18 cellular contexts compared by ENCODE assay signal in genomic region chr18:50944245-50944917, GRCh38. TPM values are rescaled to one million over a fixed set of nuclear protein-coding genes. Genes with fewer than 3 reads are reported as not detected.
DNase-seq lines count a peak whose midpoint lies in the region; ATAC-seq and TF ChIP-seq lines count a peak whose summit lies in the region.
"Had no signal": no experiment of that assay in that cellular context is flagged by ENCODE, and none has a peak within 500 bp of the region (broad histone marks: within the 10 kb centered on the region; RNA-seq: fewer than 3 reads in every experiment).

No MANE protein-coding gene starts in this region.

- no peaks in the 10 kb centered on the region for H3K9me2 ChIP-seq in MM.1S (replicated peaks; ENCODE audit: insufficient read depth, low read length)

- H2BK15ac ChIP-seq in mesenchymal stem cell (ENCODE audit: low read depth, poor library complexity, severe bottlenecking), result no peak overlapping the region

- H3K23ac ChIP-seq in mesenchymal stem cell (ENCODE audit: low read length in 2 of 2), result no peak overlapping the region

- H3K27me3 ChIP-seq in mesenchymal stem cell (ENCODE audit: control insufficient read depth in 1 of 2, insufficient read depth in 1 of 2, low read length in 2 of 2) (no peaks in the 10 kb centered on the region), MM.1S (replicated peaks; ENCODE audit: insufficient read depth, low read length) (no peaks in the 10 kb centered on the region)
- H3K27me3 ChIP-seq: BLaER1 treated with 17β-estradiol and CSF1 and Interleukin-3, amounts not matched to agents 10 nM and 100 nM; brain microvascular endothelial cell; Peyer's patch; stomach had no signal

- no peak overlapping the region for H3K14ac ChIP-seq in mesenchymal stem cell (ENCODE audit: low read length in 2 of 2)

- H3K9me3 ChIP-seq in mesenchymal stem cell (ENCODE audit: control insufficient read depth, low read length) (no peaks in the 10 kb centered on the region), MM.1S (replicated peaks; ENCODE audit: insufficient read depth, low read length) (no peaks in the 10 kb centered on the region)
- H3K9me3 ChIP-seq: BLaER1 treated with 17β-estradiol and CSF1 and Interleukin-3, amounts not matched to agents 10 nM and 100 nM; Peyer's patch; stomach had no signal

- H4K20me1 ChIP-seq in MM.1S (ENCODE audit: insufficient read depth, low read length), result no peaks in the 10 kb centered on the region

- H3K79me2 ChIP-seq in MM.1S (ENCODE audit: low read length), result no peaks in the 10 kb centered on the region

- H3K9ac ChIP-seq in mesenchymal stem cell (ENCODE audit: low read length) (no peak overlapping the region), MM.1S (ENCODE audit: low read length) (no peak overlapping the region)

- no peak overlapping the region for H3K4me3 ChIP-seq in mesenchymal stem cell (ENCODE audit: insufficient read depth in 1 of 2, low read depth in 1 of 2, low read length in 2 of 2)
- H3K4me3 ChIP-seq in MM.1S (ENCODE audit: low read length), result no peak overlapping the region
- H3K4me3 ChIP-seq: BLaER1 treated with 17β-estradiol and CSF1 and Interleukin-3, amounts not matched to agents 10 nM and 100 nM; Peyer's patch; stomach had no signal

- no peaks in the 10 kb centered on the region for H3K79me1 ChIP-seq in mesenchymal stem cell (replicated peaks; ENCODE audit: low read length, poor library complexity, severe bottlenecking)

- peaks cover 4 to 13% of the 10 kb centered on the region in 2 experiments for H3K36me3 ChIP-seq in mesenchymal stem cell (ENCODE audit: control insufficient read depth in 1 of 2, insufficient read depth in 2 of 2, low read depth in 1 of 2, low read length in 2 of 2)
- peaks cover 8% of the 10 kb centered on the region for H3K36me3 ChIP-seq in MM.1S (replicated peaks; ENCODE audit: insufficient read depth, low read length)
- H3K36me3 ChIP-seq: brain microvascular endothelial cell had no signal

- H2AK5ac ChIP-seq in mesenchymal stem cell (ENCODE audit: low read length, severe bottlenecking), result peak overlapping the region; percentile 16

- no peak overlapping the region for H2AFZ ChIP-seq in mesenchymal stem cell (ENCODE audit: low read depth, low read length)
- H2AFZ ChIP-seq in MM.1S (ENCODE audit: low read length), result no peak overlapping the region

- no peak overlapping the region for H2BK5ac ChIP-seq in mesenchymal stem cell (ENCODE audit: low read depth, low read length, poor library complexity, severe bottlenecking)

- no peak overlapping the region for H4K8ac ChIP-seq in mesenchymal stem cell (ENCODE audit: low read length)

- WGBS in mesenchymal stem cell, result 94% methylated on average over 2 of the region's 3 CpGs

- H2BK12ac ChIP-seq in mesenchymal stem cell (ENCODE audit: low read length in 2 of 2), result no peak overlapping the region

- H3K4me2 ChIP-seq in mesenchymal stem cell (ENCODE audit: low read length, poor library complexity, severe bottlenecking) (no peak overlapping the region), MM.1S (ENCODE audit: low read depth, low read length) (no peak overlapping the region)

- H3K4ac ChIP-seq in mesenchymal stem cell (ENCODE audit: low read depth in 1 of 2, low read length in 2 of 2), result no peak overlapping the region

- no peak overlapping the region for H4K91ac ChIP-seq in mesenchymal stem cell (ENCODE audit: low read length)

- TF ChIP-seq CTCF in MM.1S (IDR thresholded peaks at IDR 0.05; ENCODE audit: low read length), result no peak

- in situ Hi-C loops in KBM-7 (cut with MboI; ENCODE audit: low pct_unique_long_range_greater_than_20kb, low sequenced_read_pairs), result no loop called here

- no peaks in the 10 kb centered on the region for H3F3A ChIP-seq in MM.1S (ENCODE audit: insufficient read depth, low read length)

- H3K4me1 ChIP-seq in mesenchymal stem cell (ENCODE audit: control insufficient read depth, insufficient read depth, low read depth, low read length) (no peaks in the 10 kb centered on the region), MM.1S (ENCODE audit: low read length) (no peaks in the 10 kb centered on the region)
- H3K4me1 ChIP-seq: Peyer's patch, stomach had no signal

- ATAC-seq in GM21515 (IDR thresholded peaks at IDR 0.05; ENCODE audit: unreplicated experiment) (no peak), GM18868 (IDR thresholded peaks at IDR 0.05; ENCODE audit: unreplicated experiment) (no peak)
- ATAC-seq: activated CD8-positive, alpha-beta T cell treated with anti-CD3 and anti-CD28 coated beads for 36 hours; effector memory CD8-positive, alpha-beta T cell; natural killer cell had no signal

- H2BK120ac ChIP-seq in mesenchymal stem cell (ENCODE audit: low read depth, low read length), result no peak overlapping the region

- H3K27ac ChIP-seq in mesenchymal stem cell (ENCODE audit: low read length, poor library complexity, severe bottlenecking) (no peak overlapping the region), MM.1S (ENCODE audit: low read length) (no peak overlapping the region)
- H3K27ac ChIP-seq: brain microvascular endothelial cell, Peyer's patch, stomach had no signal

- no peak overlapping the region for H3K18ac ChIP-seq in mesenchymal stem cell (ENCODE audit: low read depth in 1 of 2, low read length in 2 of 2)

- DNase-seq in Ammon's horn (ENCODE audit: low spot score), result peak; percentile 50
- peak; percentile 60 for DNase-seq in KBM-7
- peak; percentile 20 for DNase-seq in astrocyte of the hippocampus (ENCODE audit: low read depth, low spot score)
- DNase-seq in mesenchymal stem cell, result no peak
- DNase-seq in NCI-H2029 treated with DMSO at 0.1 percent for 48 hours (lab: John Stamatoyannopoulos, UW), result no peak
- DNase-seq in MM.1S, result no peak
- DNase-seq: activated CD8-positive, alpha-beta T cell treated with anti-CD3 and anti-CD28 coated beads for 36 hours; activated gamma-delta T cell; brain microvascular endothelial cell; effector memory CD8-positive, alpha-beta T cell; kidney; natural killer cell; NCI-H345; Peyer's patch; stomach had no signal

RNA-seq across cellular contexts. Expression of gene ELAC1, which starts 23.5 kb away (rescaled TPM):
- 5.4 TPM for polyA plus RNA-seq in mesenchymal stem cell (2013, experiment 1 of 2)
- polyA plus RNA-seq in mesenchymal stem cell (2013, experiment 2 of 2), result 5.6 TPM

Comparison
In these comparisons a context has a peak if more than half of its experiments do, and no peak if none do; other contexts are left out.
1. DNase-seq: peak in Ammon's horn (single experiment), KBM-7 (single experiment) and astrocyte of the hippocampus (single experiment); none in mesenchymal stem cell (single experiment), NCI-H2029 treated with DMSO at 0.1 percent for 48 hours (single experiment) and MM.1S (single experiment).